Comparison of ENCODE assay signal across 1 cellular context in the genomic region with DNA sequence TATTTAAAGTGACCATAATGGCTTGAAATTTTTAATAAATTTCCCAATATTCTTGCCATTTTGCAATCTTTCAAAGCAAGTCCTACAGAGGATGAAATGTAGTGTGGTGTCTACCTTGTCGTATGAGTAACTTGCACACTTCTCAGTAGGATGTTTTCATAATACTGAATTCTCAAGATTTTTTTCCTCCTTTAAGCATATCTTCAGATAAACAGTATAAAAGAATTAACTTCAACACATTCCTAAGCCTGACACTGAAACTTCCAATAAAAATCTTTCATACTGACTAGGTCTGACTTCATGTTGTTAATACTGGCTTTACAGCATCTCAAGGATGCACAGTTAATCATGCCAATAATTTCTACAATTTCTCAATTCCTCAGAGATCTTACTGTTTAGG.
TF ChIP-seq lines count a peak whose summit lies in the region.

No MANE protein-coding gene starts in this region.

TF ChIP-seq in K562, 482 proteins besides CTCF, POLR2A, EP300 and RAD21 (continued from another document):
- no peak for TF ChIP-seq RFX5 (IDR thresholded peaks at IDR 0.05; ENCODE audit: low read depth, low read length)
- TF ChIP-seq ZC3H8 (IDR thresholded peaks at IDR 0.05) = no peak
- TF ChIP-seq MEF2D (tag; conservative IDR thresholded peaks at IDR 0.05; ENCODE audit: low read depth) = no peak
- no peak for TF ChIP-seq MED1 (CRISPR knock-in tag; IDR thresholded peaks at IDR 0.05; ENCODE audit: borderline replicate concordance)
- TF ChIP-seq CHD1 (IDR thresholded peaks at IDR 0.05; ENCODE audit: low read length) = no peak
- TF ChIP-seq LCOR (CRISPR knock-in tag; IDR thresholded peaks at IDR 0.05) = no peak
- TF ChIP-seq, protein P1, sequence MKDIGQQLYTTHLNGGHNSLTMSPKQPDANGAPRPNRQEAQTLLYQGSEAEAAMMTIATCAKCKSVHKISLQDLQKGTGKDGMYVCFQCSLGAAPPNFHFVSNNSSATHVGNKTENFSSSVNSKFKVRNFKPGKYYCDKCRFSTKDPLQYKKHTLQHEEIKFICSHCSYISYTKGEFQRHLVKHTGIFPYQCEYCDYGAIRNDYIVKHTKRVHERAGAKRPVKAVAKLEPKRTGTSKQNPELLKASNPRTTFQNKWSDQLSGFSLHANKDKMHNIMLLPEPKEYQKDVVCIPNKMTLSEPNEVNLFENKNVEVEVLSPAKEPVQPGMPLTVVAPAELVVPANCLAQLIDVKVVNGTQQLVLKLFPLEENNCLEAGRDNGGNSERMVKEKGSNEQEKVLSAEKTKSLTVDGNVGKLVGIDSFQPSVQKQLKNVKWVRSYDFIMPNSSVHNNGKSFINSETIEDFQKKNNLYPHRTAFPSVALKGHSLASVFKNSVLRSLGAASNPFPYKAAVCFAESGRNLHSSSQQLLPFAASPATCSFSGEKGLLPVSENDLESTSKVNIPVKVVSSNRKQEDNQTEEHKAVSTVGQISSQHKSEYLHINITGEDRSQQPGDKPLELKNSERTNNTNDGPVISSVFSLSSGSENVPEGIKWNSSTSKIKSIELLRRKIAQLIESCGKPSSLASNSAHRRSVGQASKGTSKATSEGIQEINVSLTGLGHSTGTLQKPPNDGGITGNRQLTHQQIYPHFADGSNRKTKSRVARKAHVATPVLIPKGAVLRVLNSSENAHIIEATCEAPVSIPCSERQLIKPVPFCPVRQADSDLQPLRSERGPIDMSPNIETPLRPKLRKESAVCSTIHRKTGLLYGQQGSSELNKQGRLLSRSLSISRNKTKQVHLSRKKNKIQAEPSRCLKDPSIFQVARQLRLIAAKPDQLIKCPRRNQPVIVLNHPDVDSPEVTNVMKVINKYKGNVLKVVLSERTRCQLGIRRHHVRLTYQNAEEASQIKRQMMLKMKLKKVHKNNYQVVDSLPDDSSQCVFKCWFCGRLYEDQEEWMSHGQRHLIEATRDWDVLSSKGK (CRISPR knock-in tag; IDR thresholded peaks at IDR 0.05) = no peak
- no peak for TF ChIP-seq ZNF24 (IDR thresholded peaks at IDR 0.05)
- TF ChIP-seq ZNF347 (CRISPR knock-in tag; IDR thresholded peaks at IDR 0.05; ENCODE audit: low read depth) = no peak
- TF ChIP-seq HDGF (IDR thresholded peaks at IDR 0.05) = no peak
- no peak for TF ChIP-seq ZEB2 (IDR thresholded peaks at IDR 0.05)
- TF ChIP-seq KDM5B (IDR thresholded peaks at IDR 0.05; ENCODE audit: insufficient replicate concordance, low read depth, low read length) = no peak
- TF ChIP-seq ZBED1 (IDR thresholded peaks at IDR 0.05) = no peak
- TF ChIP-seq CBFA2T3 (IDR thresholded peaks at IDR 0.05) = no peak
